ENCODE assay signal across 8 cellular contexts in genomic region chr14:56199095-56199975, GRCh38.
DNase-seq lines count a peak whose midpoint lies in the region; ATAC-seq and TF ChIP-seq lines count a peak whose summit lies in the region.

No MANE protein-coding gene starts in this region.

- H3K27ac Mint-ChIP-seq in activated CD4-positive, alpha-beta memory T cell treated with anti-CD3 and anti-CD28 coated beads, Interleukin-2, amount 10 ng/mL, durations not matched to agents 7 days and 5 days, result no peak overlapping the region
- no peak overlapping the region for H3K27ac Mint-ChIP-seq in WTC11

- no peaks in the 10 kb centered on the region for H3K36me3 Mint-ChIP-seq in activated CD4-positive, alpha-beta memory T cell treated with anti-CD3 and anti-CD28 coated beads, Interleukin-2, amount 10 ng/mL, durations not matched to agents 7 days and 5 days (ENCODE audit: low read depth)
- no peaks in the 10 kb centered on the region for H3K36me3 Mint-ChIP-seq in WTC11

- POLR2A ChIA-PET in activated CD4-positive, alpha-beta memory T cell treated with anti-CD3 and anti-CD28 coated beads, Interleukin-2, amount 10 ng/mL, durations not matched to agents 7 days and 5 days (lab: Charles Lee), result no interaction called here
- POLR2A ChIA-PET in WTC11 (lab: Charles Lee), result no interaction called here

- H3K9me3 ChIP-seq in WERI-Rb-1 (ENCODE audit: severe bottlenecking), result no peaks in the 10 kb centered on the region

- peaks cover 29% of the 10 kb centered on the region for H3K4me1 Mint-ChIP-seq in activated CD4-positive, alpha-beta memory T cell treated with anti-CD3 and anti-CD28 coated beads, Interleukin-2, amount 10 ng/mL, durations not matched to agents 7 days and 5 days
- H3K4me1 Mint-ChIP-seq in WTC11, result peaks cover 13% of the 10 kb centered on the region

- H3K36me3 ChIP-seq in WERI-Rb-1, result no peaks in the 10 kb centered on the region

- TF ChIP-seq CTCF in WI38 (IDR thresholded peaks at IDR 0.05; ENCODE audit: low read depth, low read length) (no peak), WERI-Rb-1 (IDR thresholded peaks at IDR 0.05; ENCODE audit: low read depth, low read length) (no peak), WTC11 (IDR thresholded peaks at IDR 0.05) (no peak)

- peaks cover 2% of the 10 kb centered on the region for H3K27me3 ChIP-seq in WERI-Rb-1 (ENCODE audit: insufficient read depth, low read depth, severe bottlenecking)

- H3K27ac ChIP-seq in WERI-Rb-1, result no peak overlapping the region

- DNase-seq in left kidney (ENCODE audit: low read depth, low spot score), result peak; percentile 27
- no peak for DNase-seq in retina
- no peak for DNase-seq in activated CD4-positive, alpha-beta memory T cell treated with anti-CD3 and anti-CD28 coated beads, Interleukin-2, amount 10 ng/mL, durations not matched to agents 7 days and 5 days
- no peak for DNase-seq in WERI-Rb-1
- DNase-seq in WTC11 (ENCODE audit: low spot score), result no peak

- CTCF ChIA-PET in activated CD4-positive, alpha-beta memory T cell treated with anti-CD3 and anti-CD28 coated beads, Interleukin-2, amount 10 ng/mL, durations not matched to agents 7 days and 5 days (lab: Charles Lee), result no interaction called here
- CTCF ChIA-PET in WTC11 (lab: Charles Lee), result no interaction called here

- ATAC-seq in GM18520 (IDR thresholded peaks at IDR 0.05; ENCODE audit: unreplicated experiment) (peak; percentile 41), HG03066 (IDR thresholded peaks at IDR 0.05; ENCODE audit: low read depth, unreplicated experiment) (peak; percentile 42), WTC11 (no peak)

- H3K9me3 Mint-ChIP-seq in activated CD4-positive, alpha-beta memory T cell treated with anti-CD3 and anti-CD28 coated beads, Interleukin-2, amount 10 ng/mL, durations not matched to agents 7 days and 5 days, result no peaks in the 10 kb centered on the region
- H3K9me3 Mint-ChIP-seq in WTC11, result no peaks in the 10 kb centered on the region

- no peaks in the 10 kb centered on the region for H3K27me3 Mint-ChIP-seq in activated CD4-positive, alpha-beta memory T cell treated with anti-CD3 and anti-CD28 coated beads, Interleukin-2, amount 10 ng/mL, durations not matched to agents 7 days and 5 days
- H3K27me3 Mint-ChIP-seq in WTC11 (ENCODE audit: low read depth), result no peaks in the 10 kb centered on the region

- H3K4me3 Mint-ChIP-seq in activated CD4-positive, alpha-beta memory T cell treated with anti-CD3 and anti-CD28 coated beads, Interleukin-2, amount 10 ng/mL, durations not matched to agents 7 days and 5 days, result no peak overlapping the region
- H3K4me3 Mint-ChIP-seq in WTC11, result no peak overlapping the region

- H3K4me3 ChIP-seq in WI38 (ENCODE audit: low read depth, low read length), result peak overlapping the region; percentile 36
- H3K4me3 ChIP-seq in WERI-Rb-1 (ENCODE audit: low read depth, low read length), result no peak overlapping the region

TF ChIP-seq in WTC11, 78 proteins besides CTCF, POLR2A, EP300 and RAD21:
- no peak for TF ChIP-seq FOXK1 (CRISPR knock-in tag; IDR thresholded peaks at IDR 0.05)
- TF ChIP-seq ZNF416 (CRISPR knock-in tag; IDR thresholded peaks at IDR 0.05), result no peak
- no peak for TF ChIP-seq OVOL2 (CRISPR knock-in tag; IDR thresholded peaks at IDR 0.05; ENCODE audit: borderline replicate concordance)
- TF ChIP-seq ZNF423 (CRISPR knock-in tag; IDR thresholded peaks at IDR 0.05), result no peak
- TF ChIP-seq, protein P1, sequence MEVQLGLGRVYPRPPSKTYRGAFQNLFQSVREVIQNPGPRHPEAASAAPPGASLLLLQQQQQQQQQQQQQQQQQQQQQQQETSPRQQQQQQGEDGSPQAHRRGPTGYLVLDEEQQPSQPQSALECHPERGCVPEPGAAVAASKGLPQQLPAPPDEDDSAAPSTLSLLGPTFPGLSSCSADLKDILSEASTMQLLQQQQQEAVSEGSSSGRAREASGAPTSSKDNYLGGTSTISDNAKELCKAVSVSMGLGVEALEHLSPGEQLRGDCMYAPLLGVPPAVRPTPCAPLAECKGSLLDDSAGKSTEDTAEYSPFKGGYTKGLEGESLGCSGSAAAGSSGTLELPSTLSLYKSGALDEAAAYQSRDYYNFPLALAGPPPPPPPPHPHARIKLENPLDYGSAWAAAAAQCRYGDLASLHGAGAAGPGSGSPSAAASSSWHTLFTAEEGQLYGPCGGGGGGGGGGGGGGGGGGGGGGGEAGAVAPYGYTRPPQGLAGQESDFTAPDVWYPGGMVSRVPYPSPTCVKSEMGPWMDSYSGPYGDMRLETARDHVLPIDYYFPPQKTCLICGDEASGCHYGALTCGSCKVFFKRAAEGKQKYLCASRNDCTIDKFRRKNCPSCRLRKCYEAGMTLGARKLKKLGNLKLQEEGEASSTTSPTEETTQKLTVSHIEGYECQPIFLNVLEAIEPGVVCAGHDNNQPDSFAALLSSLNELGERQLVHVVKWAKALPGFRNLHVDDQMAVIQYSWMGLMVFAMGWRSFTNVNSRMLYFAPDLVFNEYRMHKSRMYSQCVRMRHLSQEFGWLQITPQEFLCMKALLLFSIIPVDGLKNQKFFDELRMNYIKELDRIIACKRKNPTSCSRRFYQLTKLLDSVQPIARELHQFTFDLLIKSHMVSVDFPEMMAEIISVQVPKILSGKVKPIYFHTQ (CRISPR knock-in tag; IDR thresholded peaks at IDR 0.05), result no peak
- no peak for TF ChIP-seq TEAD1 (CRISPR knock-in tag; IDR thresholded peaks at IDR 0.05)
- TF ChIP-seq, protein P2, sequence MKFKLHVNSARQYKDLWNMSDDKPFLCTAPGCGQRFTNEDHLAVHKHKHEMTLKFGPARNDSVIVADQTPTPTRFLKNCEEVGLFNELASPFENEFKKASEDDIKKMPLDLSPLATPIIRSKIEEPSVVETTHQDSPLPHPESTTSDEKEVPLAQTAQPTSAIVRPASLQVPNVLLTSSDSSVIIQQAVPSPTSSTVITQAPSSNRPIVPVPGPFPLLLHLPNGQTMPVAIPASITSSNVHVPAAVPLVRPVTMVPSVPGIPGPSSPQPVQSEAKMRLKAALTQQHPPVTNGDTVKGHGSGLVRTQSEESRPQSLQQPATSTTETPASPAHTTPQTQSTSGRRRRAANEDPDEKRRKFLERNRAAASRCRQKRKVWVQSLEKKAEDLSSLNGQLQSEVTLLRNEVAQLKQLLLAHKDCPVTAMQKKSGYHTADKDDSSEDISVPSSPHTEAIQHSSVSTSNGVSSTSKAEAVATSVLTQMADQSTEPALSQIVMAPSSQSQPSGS (CRISPR knock-in tag; IDR thresholded peaks at IDR 0.05; ENCODE audit: borderline replicate concordance, low read depth), result no peak
- TF ChIP-seq ESRRA (CRISPR knock-in tag; IDR thresholded peaks at IDR 0.05; ENCODE audit: borderline replicate concordance), result no peak
- TF ChIP-seq CREB1 (CRISPR knock-in tag; IDR thresholded peaks at IDR 0.05), result no peak
- TF ChIP-seq JAZF1 (CRISPR knock-in tag; IDR thresholded peaks at IDR 0.05), result no peak
